ENCODE assay signal across 8 cellular contexts in the genomic region with DNA sequence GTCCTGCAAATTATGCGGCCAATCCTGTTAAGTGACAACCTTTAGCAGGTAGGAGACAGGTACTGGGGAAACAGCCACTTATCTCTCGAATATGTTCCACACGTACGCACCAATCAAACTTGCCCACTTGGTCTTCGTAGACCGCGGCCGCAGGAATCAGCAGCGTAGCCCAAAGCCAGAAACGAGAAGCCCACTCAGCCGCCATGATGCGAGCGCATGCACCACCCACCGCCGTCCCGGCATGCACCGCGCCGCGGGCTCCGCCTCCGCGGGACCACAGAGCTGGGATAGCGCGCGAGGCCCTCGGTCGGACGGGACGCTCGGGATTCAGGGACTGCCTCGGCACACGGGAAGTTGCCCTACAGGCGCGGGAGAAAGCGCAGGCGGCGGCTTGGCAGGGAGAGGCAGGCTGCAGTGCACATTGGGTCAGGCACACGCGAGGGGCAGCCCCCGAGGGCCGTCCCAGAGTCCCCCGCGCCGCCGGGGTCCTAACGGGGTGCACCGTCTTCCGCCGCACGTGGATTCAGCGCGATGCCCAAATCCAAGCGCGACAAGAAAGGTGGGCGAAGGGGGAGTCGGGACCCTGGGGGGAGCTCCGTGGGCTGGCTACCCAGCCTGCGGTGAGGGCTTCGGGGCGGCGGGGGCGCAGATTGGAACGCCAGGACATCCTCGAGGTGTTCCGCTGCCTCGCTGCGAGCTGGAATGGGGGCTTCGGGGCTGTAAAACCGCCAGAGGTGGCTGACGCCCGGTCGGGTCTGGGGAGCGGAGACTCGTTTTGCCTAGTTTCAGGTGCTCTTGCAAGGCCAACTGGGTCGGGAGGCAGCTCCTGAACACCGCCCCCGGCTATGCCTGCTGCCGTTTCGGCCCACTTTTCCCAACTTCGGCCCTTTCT. TPM values are rescaled to one million over a fixed set of nuclear protein-coding genes. Genes with fewer than 3 reads are reported as not detected.
DNase-seq lines count a peak whose midpoint lies in the region; ATAC-seq and TF ChIP-seq lines count a peak whose summit lies in the region.

Gene EMC1, minus strand, starts transcription at position 220 of the 892 bp plus-strand sequence. Its CDS starts 15 bp downstream, at position 205.
Gene MRTO4, plus strand, starts transcription at position 501 of the 892 bp plus-strand sequence. Its CDS starts 31 bp downstream, at position 532.

- H3K27ac ChIP-seq in mucosa of rectum (ENCODE audit: low read depth in 2 of 2, low read length in 2 of 2): peak within 1 kb of the TSS; percentile 95 to 98

- H3K9me3 Mint-ChIP-seq in Calu3 (ENCODE audit: low read depth, unreplicated experiment): no peaks in the 10 kb centered on the region

- DNase-seq in Calu3 (peak; percentile 91), HUDEP-2 (lab: John Stamatoyannopoulos, UW; ENCODE audit: unreplicated experiment in 76 of 76) (peak in 74 of 76 experiments; percentile 25 to 89 (median 76)), OCI-M2 (lab: John Stamatoyannopoulos, UW; ENCODE audit: unreplicated experiment) (peak; percentile 66), erythroblast (lab: John Stamatoyannopoulos, UW) (peak; percentile 91 to 94)
- peak; percentile 95 for DNase-seq in activated T-cell treated with anti-CD3 and anti-CD28 coated beads, Interleukin-2, amount 50 U/mL, for 1 hour
- DNase-seq in stimulated activated CD8-positive, alpha-beta memory T cell treated with anti-CD3 and anti-CD28 coated beads, Interleukin-4, amount 100 ng/mL, for 4 hours (ENCODE audit: low read depth in 2 of 2, low spot score in 1 of 2): peak; percentile 78 to 79

- H3K27ac Mint-ChIP-seq in Calu3 (ENCODE audit: unreplicated experiment): peak within 1 kb of the TSS; percentile 81

- BruUV-seq in Calu3 (replicated peaks; lab: Mats Ljungman, UMichigan): TSS peak; percentile 59

- intact Hi-C loops in Calu3 (cut with micrococcal nuclease; ENCODE audit: unreplicated experiment): no loop called here

- TF ChIP-seq POLR2A in erythroblast (IDR thresholded peaks at IDR 0.05; ENCODE audit: low read length): peak; percentile 82

- peaks cover 47% of the 10 kb centered on the region for H3K36me3 Mint-ChIP-seq in Calu3 (ENCODE audit: insufficient read depth, unreplicated experiment)

- H3K9me3 ChIP-seq in mucosa of rectum (ENCODE audit: control insufficient read depth in 2 of 2, low read length in 2 of 2): no peaks in the 10 kb centered on the region

- ATAC-seq in GM21367 (IDR thresholded peaks at IDR 0.05; ENCODE audit: unreplicated experiment): peak; percentile 69

- H3K4me3 Mint-ChIP-seq in Calu3 (ENCODE audit: low read depth, unreplicated experiment): peak within 1 kb of the TSS; percentile 89

- H3K27me3 ChIP-seq in mucosa of rectum (ENCODE audit: control insufficient read depth in 2 of 2, insufficient read depth in 2 of 2, low read length in 2 of 2): no peaks in the 10 kb centered on the region

- H3K9ac ChIP-seq in mucosa of rectum (ENCODE audit: low read depth in 1 of 2, low read length in 2 of 2): peak within 1 kb of the TSS; percentile 89 to 90

- no peaks in the 10 kb centered on the region for H3K27me3 Mint-ChIP-seq in Calu3 (ENCODE audit: unreplicated experiment)

- peaks cover 14 to 17% of the 10 kb centered on the region in 2 donors for H3K4me1 ChIP-seq in mucosa of rectum (ENCODE audit: control insufficient read depth in 2 of 2, insufficient read depth in 2 of 2, low read length in 2 of 2)

- peaks cover 12% of the 10 kb centered on the region for H3K4me1 Mint-ChIP-seq in Calu3 (ENCODE audit: low read depth, unreplicated experiment)

- no peak for TF ChIP-seq CTCF in Calu3 (IDR thresholded peaks at IDR 0.05; ENCODE audit: unreplicated experiment)

- CTCF ChIA-PET in Calu3 (lab: Charles Lee): no interaction called here

- peaks cover 6 to 7% of the 10 kb centered on the region in 2 donors for H3K36me3 ChIP-seq in mucosa of rectum (ENCODE audit: control insufficient read depth in 2 of 2, insufficient read depth in 2 of 2, low read length in 2 of 2)

- H3K4me3 ChIP-seq in mucosa of rectum (ENCODE audit: low read length in 2 of 2): peak within 1 kb of the TSS; percentile 99

RNA-seq across cellular contexts. Expression of gene EMC1, which starts in this region (rescaled TPM):
- total RNA-seq in Calu3 (2022): 50.9 and 53.4 TPM in 2 replicates

RNA-seq across cellular contexts. Expression of gene MRTO4, which starts in this region (rescaled TPM):
- total RNA-seq in Calu3 (2022): 37.0 and 41.4 TPM in 2 replicates

Comparison
In these comparisons a context has a peak if more than half of its experiments do, and no peak if none do; other contexts are left out.
1. Peak in every context shown above with its lines: DNase-seq, ATAC-seq, H3K4me3 ChIP-seq and H3K27ac ChIP-seq.